Comparison of ENCODE assay signal across 19 cellular contexts in the genomic region with DNA sequence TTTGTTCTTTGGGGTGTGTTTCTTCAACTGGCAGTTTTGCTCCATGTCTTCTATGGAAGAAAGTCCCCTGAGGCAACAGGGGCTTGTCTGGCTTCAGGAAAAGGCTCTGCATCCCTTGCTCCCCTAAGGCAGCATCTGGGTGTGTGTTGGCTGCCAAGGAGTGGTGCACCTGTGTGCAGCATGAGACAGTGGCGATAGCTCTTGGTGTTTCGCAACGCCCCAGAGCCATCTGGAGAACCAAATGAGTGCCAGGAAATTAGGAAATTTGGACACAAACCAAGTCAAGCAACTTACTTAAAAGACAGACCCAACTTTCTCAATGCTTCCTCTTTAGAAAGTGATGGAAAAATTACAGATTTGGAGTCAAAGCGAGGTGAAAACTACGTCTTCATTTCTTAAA.
DNase-seq lines count a peak whose midpoint lies in the region; ATAC-seq, FAIRE-seq and TF ChIP-seq lines count a peak whose summit lies in the region.
"Had no signal": no experiment of that assay in that cellular context is flagged by ENCODE, and none has a peak within 500 bp of the region (broad histone marks: within the 10 kb centered on the region; RNA-seq: fewer than 3 reads in every experiment).

No MANE protein-coding gene starts in this region.

- no peak overlapping the region for H3K18ac ChIP-seq in H1 (ENCODE audit: extremely low read depth, low read length)

- no peak overlapping the region for H2BK5ac ChIP-seq in H1 (ENCODE audit: low read depth, low read length)

- H3K79me1 ChIP-seq in H1 (ENCODE audit: low read depth, low read length), result no peaks in the 10 kb centered on the region

- H2BK20ac ChIP-seq in H1 (ENCODE audit: low read length), result no peak overlapping the region

- no peak for TF ChIP-seq EP300 in H1 (IDR thresholded peaks at IDR 0.05; ENCODE audit: borderline replicate concordance in 1 of 2, low read depth in 2 of 2, low read length in 2 of 2)

- no peak overlapping the region for H3K4me2 ChIP-seq in H1 (ENCODE audit: insufficient read depth in 1 of 2, low read depth in 2 of 2, low read length in 2 of 2)
- H3K4me2 ChIP-seq: A549, hepatocyte had no signal

- H2BK120ac ChIP-seq in H1 (replicated peaks; ENCODE audit: low read depth, low read length), result no peak overlapping the region

- no peak overlapping the region for H2BK15ac ChIP-seq in H1 (ENCODE audit: low read length)

- no peak overlapping the region for H3K56ac ChIP-seq in H1 (replicated peaks; ENCODE audit: insufficient read length, low read depth, low read length)

- H2AK5ac ChIP-seq in H1 (ENCODE audit: low read depth, low read length), result no peak overlapping the region

- H3K9me3 ChIP-seq in right atrium auricular region (no peaks in the 10 kb centered on the region), H1 (ENCODE audit: insufficient read depth in 2 of 2, low read depth in 1 of 2, low read length in 1 of 2) (no peaks in the 10 kb centered on the region; a peak in 1 of 4 replicates), spleen (peaks cover 0 to 26% (median 11%) of the 10 kb centered on the region in 8 donors)
- H3K9me3 ChIP-seq: A549, MG63, thoracic aorta had no signal

- no peak overlapping the region for H3K14ac ChIP-seq in H1 (ENCODE audit: insufficient read length)

- H3K4me3 ChIP-seq in right atrium auricular region, result no peak overlapping the region
- no peak overlapping the region for H3K4me3 ChIP-seq in H1 (ENCODE audit: extremely low read depth in 1 of 4, insufficient read depth in 2 of 4, low read depth in 3 of 4, low read length in 4 of 4)
- no peak overlapping the region for H3K4me3 ChIP-seq in spleen
- H3K4me3 ChIP-seq: A549, hepatocyte, MG63, thoracic aorta had no signal

- CTCF ChIA-PET in H1 (lab: Charles Lee; ENCODE audit: partially characterized antibody), result interaction anchor here (0.6 kb wide), 2 partner anchors 20 to 182 kb away, joined by 4 read pairs; no protein-coding TSS in a partner anchor

- H4K91ac ChIP-seq in H1 (replicated peaks; ENCODE audit: insufficient read length, low read length), result no peak overlapping the region

- POLR2A ChIA-PET in H1 (lab: Charles Lee; ENCODE audit: partially characterized antibody), result no interaction called here

- ATAC-seq in Right ventricle myocardium inferior (peak; percentile 89), left colon (no peak), HG02938 (IDR thresholded peaks at IDR 0.05; ENCODE audit: unreplicated experiment) (no peak)
- ATAC-seq: A549; CD8-positive, alpha-beta T cell; naive thymus-derived CD4-positive, alpha-beta T cell had no signal

- FAIRE-seq in H1 (lab: Jason Lieb, UNC), result no peak
- FAIRE-seq: A549, astrocyte had no signal

- no peaks in the 10 kb centered on the region for H3K27me3 ChIP-seq in right atrium auricular region
- no peaks in the 10 kb centered on the region for H3K27me3 ChIP-seq in H1 (replicated peaks in 1 of 4; ENCODE audit: control insufficient read depth in 3 of 4, extremely low read depth in 1 of 4, insufficient read depth in 3 of 4, low read length in 3 of 4)
- no peaks in the 10 kb centered on the region for H3K27me3 ChIP-seq in spleen (replicated peaks in 1 of 7)
- H3K27me3 ChIP-seq: hepatocyte, MG63 had no signal

- intact Hi-C loops in Right ventricle myocardium inferior (cut with DNase I) (no loop called here), spleen (cut with DNase I; ENCODE audit: low total_unique reads) (no loop called here), left colon (cut with DNase I, micrococcal nuclease) (no loop called here)

- TF ChIP-seq POLR2A in H1 (IDR thresholded peaks at IDR 0.05; ENCODE audit: control extremely low read depth in 1 of 2, low read depth in 2 of 2, low read length in 2 of 2) (no peak), spleen (IDR thresholded peaks at IDR 0.05) (no peak)

- H3K4ac ChIP-seq in H1 (replicated peaks; ENCODE audit: insufficient read length, low read depth, low read length), result no peak overlapping the region

- H4K8ac ChIP-seq in H1 (ENCODE audit: extremely low read depth, insufficient read depth, low read length), result no peak overlapping the region

- H2AFZ ChIP-seq in H1 (ENCODE audit: low read length), result no peak overlapping the region
- H2AFZ ChIP-seq: hepatocyte had no signal

- no peaks in the 10 kb centered on the region for H3K4me1 ChIP-seq in right atrium auricular region
- no peaks in the 10 kb centered on the region for H3K4me1 ChIP-seq in H1 (replicated peaks in 1 of 4; ENCODE audit: control insufficient read depth in 3 of 4, insufficient read depth in 4 of 4, low read length in 3 of 4)
- no peaks in the 10 kb centered on the region for H3K4me1 ChIP-seq in spleen
- H3K4me1 ChIP-seq: A549 had no signal

- H3K23me2 ChIP-seq in H1 (ENCODE audit: low read depth, low read length), result no peaks in the 10 kb centered on the region

- no peak overlapping the region for H2BK12ac ChIP-seq in H1 (ENCODE audit: low read depth, low read length)

- no peaks in the 10 kb centered on the region for H3K79me2 ChIP-seq in H1 (ENCODE audit: control insufficient read depth in 1 of 2, insufficient read depth in 2 of 2, low read length in 2 of 2)
- H3K79me2 ChIP-seq: hepatocyte had no signal

- TF ChIP-seq CTCF in right atrium auricular region (IDR thresholded peaks at IDR 0.05) (no peak), H1 (IDR thresholded peaks at IDR 0.05; ENCODE audit: control extremely low read depth in 1 of 3, insufficient read depth in 1 of 3, low read depth in 1 of 3, low read length in 3 of 3) (no peak), spleen (IDR thresholded peaks at IDR 0.05 in 8 of 11, conservative IDR thresholded peaks at IDR 0.05 in 3 of 11) (no peak)

- H3K27ac ChIP-seq in right atrium auricular region, result no peak overlapping the region
- no peak overlapping the region for H3K27ac ChIP-seq in H1 (ENCODE audit: low read depth, low read length)
- H3K27ac ChIP-seq in spleen, result no peak overlapping the region
- H3K27ac ChIP-seq: A549, hepatocyte, thoracic aorta had no signal

- H4K20me1 ChIP-seq in H1 (replicated peaks in 1 of 2; ENCODE audit: control insufficient read depth in 1 of 2, insufficient read depth in 2 of 2, low read length in 2 of 2), result no peaks in the 10 kb centered on the region

- no peak for TF ChIP-seq RAD21 in H1 (IDR thresholded peaks at IDR 0.05 in 1 of 2, conservative IDR thresholded peaks at IDR 0.05 in 1 of 2; ENCODE audit: low read depth in 2 of 2, low read length in 2 of 2)

- H3K9ac ChIP-seq in H1 (replicated peaks in 1 of 4; ENCODE audit: extremely low read depth in 1 of 4, low read depth in 3 of 4, low read length in 3 of 4), result no peak overlapping the region

- H3K23ac ChIP-seq in H1 (ENCODE audit: insufficient read length), result no peak overlapping the region

- H4K5ac ChIP-seq in H1 (ENCODE audit: insufficient read length, low read depth, low read length), result no peak overlapping the region

- DNase-seq in Right ventricle myocardium inferior (ENCODE audit: missing footprints) (peak; percentile 68), right atrium auricular region (ENCODE audit: low spot score) (no peak), NCI-H2196 treated with DMSO at 0.1 percent for 48 hours (lab: John Stamatoyannopoulos, UW; ENCODE audit: unreplicated experiment) (peak; percentile 19), H1 (ENCODE audit: low read depth in 1 of 2, low spot score in 2 of 2) (no peak), spleen (peak; percentile 25), NCI-H2081 treated with DMSO at 0.1 percent for 48 hours (lab: John Stamatoyannopoulos, UW) (no peak), left colon (no peak)
- DNase-seq: activated CD4-positive, alpha-beta T cell treated with anti-CD3 and anti-CD28 coated beads for 4 hours; activated naive CD4-positive, alpha-beta T cell treated with Interleukin-2 at 50 U/mL for 16 hours; CD8-positive, alpha-beta T cell; HFFc6; MG63; naive thymus-derived CD4-positive, alpha-beta T cell; stimulated activated CD4-positive, alpha-beta T cell treated with anti-CD3 and anti-CD28 coated beads, Interleukin-1b, Interleukin-23, amount 100 ng/mL, for 48 hours had no signal

- WGBS in H1 (ENCODE audit: extremely low coverage in 1 of 2, insufficient coverage in 1 of 2, insufficient read length in 1 of 2, insufficient replicate concordance in 2 of 2, low coverage in 1 of 2, low lambda C conversion rate in 2 of 2, missing lambda C conversion rate in 1 of 2), 2 experiments, result 97% methylated on average over 5 of the region's 5 CpGs; no CpG with 5 or more reads in 1 of the 2 experiments
- 33 to 70% (median 53%) methylated on average over 5 of the region's 5 CpGs for WGBS in spleen, 5 donors

- no peaks in the 10 kb centered on the region for H3K36me3 ChIP-seq in right atrium auricular region
- no peaks in the 10 kb centered on the region for H3K36me3 ChIP-seq in H1 (ENCODE audit: control insufficient read depth in 2 of 4, insufficient read depth in 4 of 4, low read length in 3 of 4)
- no peaks in the 10 kb centered on the region for H3K36me3 ChIP-seq in spleen
- H3K36me3 ChIP-seq: MG63, thoracic aorta had no signal

TF ChIP-seq in H1, 55 proteins besides CTCF, POLR2A, EP300 and RAD21:
- TF ChIP-seq RXRA (IDR thresholded peaks at IDR 0.05; ENCODE audit: insufficient read depth, low read depth, low read length) (no peak), CEBPB (IDR thresholded peaks at IDR 0.05; ENCODE audit: low read depth, low read length) (peak; percentile 44; the same call in 1 of the 2 replicates), POU5F1 (IDR thresholded peaks at IDR 0.05; ENCODE audit: low read depth, low read length) (no peak), CHD2 (IDR thresholded peaks at IDR 0.05; ENCODE audit: low read length) (no peak)

Comparison
In these comparisons a context has a peak if more than half of its experiments do, and no peak if none do; other contexts are left out.
1. DNase-seq: peak in Right ventricle myocardium inferior (single experiment), NCI-H2196 treated with DMSO at 0.1 percent for 48 hours (single experiment) and spleen (single experiment); none in right atrium auricular region (single experiment), H1 (0 of 2), NCI-H2081 treated with DMSO at 0.1 percent for 48 hours (single experiment) and left colon (0 of 2).